In genomic region chr7:157138424-157139141, GRCh38 we compare ENCODE assay signal across 8 cellular contexts.
A peak's percentile ranks its signal among the peaks of the same experiment; 100 is the strongest.
DNase-seq lines count a peak whose midpoint lies in the region; ATAC-seq and FAIRE-seq lines count a peak whose summit lies in the region.

TSS of gene UBE3C (plus strand) at chr7:157138926. CDS start at chr7:157139273, 347 bp downstream.

- peak within 1 kb of the TSS; percentile 89 for H3K27ac ChIP-seq in cingulate gyrus (ENCODE audit: low read depth, low read length)
- H3K27ac ChIP-seq in layer of hippocampus (ENCODE audit: low read depth, low read length) = peak within 1 kb of the TSS; percentile 94

- no peak for FAIRE-seq in GM19239 (lab: Jason Lieb, UNC)

- peak; percentile 78 for ATAC-seq in HG03442 (IDR thresholded peaks at IDR 0.05; ENCODE audit: unreplicated experiment)

- H3K27me3 ChIP-seq in layer of hippocampus (ENCODE audit: control insufficient read depth, insufficient read depth, low read length) = no peaks in the 10 kb centered on the region

- peak; percentile 94 for DNase-seq in Ammon's horn (ENCODE audit: low spot score)
- peak; percentile 97 for DNase-seq in GM19239 (ENCODE audit: insufficient read length, low spot score)
- peak; percentile 29 for DNase-seq in NCI-H524 treated with DMSO at 0.1 percent for 48 hours (lab: John Stamatoyannopoulos, UW)
- peak; percentile 86 to 91 for DNase-seq in activated CD4-positive, alpha-beta T cell treated with anti-CD3 and anti-CD28 coated beads for 4 hours
- DNase-seq in stimulated activated CD4-positive, alpha-beta T cell treated with anti-CD3 and anti-CD28 coated beads, Interleukin-1b, Interleukin-23, amount 100 ng/mL, for 24 hours (ENCODE audit: low read depth in 4 of 4, low spot score in 1 of 4) = peak; percentile 80 to 88 (median 86)

Comparison
In these comparisons a context has a peak if more than half of its experiments do, and no peak if none do; other contexts are left out.
1. Peak in every context shown above with its lines: DNase-seq, ATAC-seq and H3K27ac ChIP-seq.
2. DNase-seq: peak in every context shown above with its lines; median percentile 97 in GM19239; 94 in Ammon's horn; 88 in activated CD4-positive, alpha-beta T cell treated with anti-CD3 and anti-CD28 coated beads for 4 hours; 86 in stimulated activated CD4-positive, alpha-beta T cell treated with anti-CD3 and anti-CD28 coated beads, Interleukin-1b, Interleukin-23, amount 100 ng/mL, for 24 hours; 29 in NCI-H524 treated with DMSO at 0.1 percent for 48 hours.